19 cellular contexts compared by ENCODE assay signal in the genomic region with DNA sequence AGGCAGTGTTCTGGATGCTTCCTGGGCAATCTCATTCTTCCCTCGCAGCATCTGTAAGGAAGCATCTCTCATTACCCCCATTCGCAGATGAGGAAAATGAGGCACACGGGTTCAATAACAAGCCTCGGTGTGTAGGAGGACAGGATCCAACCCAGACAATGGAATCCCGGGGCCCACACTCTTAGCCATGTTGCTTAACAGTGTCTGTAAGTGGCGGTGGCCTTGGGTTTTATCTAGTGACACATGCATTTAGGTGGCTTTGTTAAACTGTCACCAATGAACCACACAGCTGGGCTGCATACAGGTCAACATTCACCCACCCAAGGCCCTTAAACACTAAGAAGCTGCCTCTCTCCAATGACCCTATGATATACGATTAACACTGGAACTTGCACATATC. TPM values are rescaled to one million over a fixed set of nuclear protein-coding genes. Genes with fewer than 3 reads are reported as not detected.
DNase-seq lines count a peak whose midpoint lies in the region; FAIRE-seq and TF ChIP-seq lines count a peak whose summit lies in the region.
"Had no signal": no experiment of that assay in that cellular context is flagged by ENCODE, and none has a peak within 500 bp of the region (broad histone marks: within the 10 kb centered on the region; RNA-seq: fewer than 3 reads in every experiment).

No MANE protein-coding gene starts in this region.

- WGBS in mesenchymal stem cell = 79% methylated on average over 6 of the region's 7 CpGs

- H2BK15ac ChIP-seq in mesenchymal stem cell (ENCODE audit: low read depth, poor library complexity, severe bottlenecking) = peak overlapping the region; percentile 23

- H3K36me3 ChIP-seq in breast epithelium (no peaks in the 10 kb centered on the region), astrocyte (ENCODE audit: insufficient read depth, low read length) (no peaks in the 10 kb centered on the region), mesenchymal stem cell (ENCODE audit: control insufficient read depth in 1 of 2, insufficient read depth in 2 of 2, low read depth in 1 of 2, low read length in 2 of 2) (no peaks in the 10 kb centered on the region), subcutaneous abdominal adipose tissue (ENCODE audit: control insufficient read depth in 5 of 5, insufficient read depth in 5 of 5, low read length in 5 of 5) (no peaks in the 10 kb centered on the region)
- H3K36me3 ChIP-seq: MG63 had no signal

- no peak for TF ChIP-seq POLR2A in breast epithelium (IDR thresholded peaks at IDR 0.05)

- intact Hi-C loops in breast epithelium (cut with DNase I; ENCODE audit: low total_unique reads) = no loop called here
- intact Hi-C loops in MCF 10A (cut with micrococcal nuclease) = no loop called here

- H3K9me3 Mint-ChIP-seq in MCF 10A (ENCODE audit: unreplicated experiment) (no peaks in the 10 kb centered on the region), astrocyte (ENCODE audit: unreplicated experiment) (no peaks in the 10 kb centered on the region)

- H3K4me3 ChIP-seq in breast epithelium (no peak overlapping the region), astrocyte (ENCODE audit: insufficient read depth, low read depth, low read length) (no peak overlapping the region), mesenchymal stem cell (ENCODE audit: insufficient read depth in 1 of 2, low read depth in 1 of 2, low read length in 2 of 2) (no peak overlapping the region), subcutaneous abdominal adipose tissue (ENCODE audit: low read depth in 1 of 5, low read length in 5 of 5) (no peak overlapping the region)
- H3K4me3 ChIP-seq: BLaER1 treated with 17β-estradiol and CSF1 and Interleukin-3, amounts not matched to agents 10 nM and 100 nM; GM23248; MG63 had no signal

- no peak for DNase-seq in breast epithelium (ENCODE audit: low spot score in 2 of 2)
- DNase-seq in MCF 10A (ENCODE audit: unreplicated experiment) = no peak
- no peak for DNase-seq in astrocyte (ENCODE audit: low read depth)
- DNase-seq in mesenchymal stem cell = no peak
- DNase-seq in SW 1271 (lab: John Stamatoyannopoulos, UW) = no peak
- no peak for DNase-seq in activated CD8-positive, alpha-beta memory T cell treated with anti-CD3 and anti-CD28 coated beads, Interleukin-2, amount 50 U/mL, for 48 hours
- no peak for DNase-seq in GM10266 (ENCODE audit: extremely low spot score)
- DNase-seq: activated naive CD8-positive, alpha-beta T cell treated with anti-CD3 and anti-CD28 coated beads, Interleukin-2, amount 50 U/mL, for 24 hours; GM23248; MG63; NCI-H1436 treated with DMSO at 0.1 percent for 48 hours; NCI-H2171 treated with DMSO at 0.1 percent for 48 hours; NCI-H526 treated with DMSO at 0.1 percent for 48 hours; posterior cingulate gyrus; small intestine; stimulated activated CD4-positive, alpha-beta T cell treated with anti-CD3 and anti-CD28 coated beads, Interleukin-4, amount 100 ng/mL, for 4 hours had no signal

- H2BK5ac ChIP-seq in mesenchymal stem cell (ENCODE audit: low read depth, low read length, poor library complexity, severe bottlenecking) = peak overlapping the region; percentile 0

- no TSS peak for BruUV-seq in MCF 10A (replicated peaks; lab: Mats Ljungman, UMichigan)

- H4K8ac ChIP-seq in mesenchymal stem cell (ENCODE audit: low read length) = no peak overlapping the region

- peak overlapping the region; percentile 28 to 67 for H3K18ac ChIP-seq in mesenchymal stem cell (ENCODE audit: low read depth in 1 of 2, low read length in 2 of 2)

- H3K4ac ChIP-seq in mesenchymal stem cell (ENCODE audit: low read depth in 1 of 2, low read length in 2 of 2) = no peak overlapping the region

- no peak for TF ChIP-seq CTCF in breast epithelium (IDR thresholded peaks at IDR 0.05)
- no peak for TF ChIP-seq CTCF in MCF 10A (IDR thresholded peaks at IDR 0.05; ENCODE audit: unreplicated experiment)
- no peak for TF ChIP-seq CTCF in astrocyte (IDR thresholded peaks at IDR 0.05; ENCODE audit: insufficient read depth, low read depth, low read length)
- no peak for TF ChIP-seq CTCF in GM10266 (IDR thresholded peaks at IDR 0.05; ENCODE audit: control insufficient read depth, insufficient read depth, low read depth, missing control alignments)

- H3K27ac ChIP-seq in breast epithelium (peak overlapping the region; percentile 15 to 76), astrocyte (ENCODE audit: low read depth, low read length) (no peak overlapping the region), mesenchymal stem cell (ENCODE audit: low read length, poor library complexity, severe bottlenecking) (peak overlapping the region; percentile 26), subcutaneous abdominal adipose tissue (ENCODE audit: low read depth, low read length) (peak overlapping the region; percentile 68)
- H3K27ac ChIP-seq: GM23248 had no signal

- H3K4me2 ChIP-seq in astrocyte (ENCODE audit: low read length) (peak overlapping the region; percentile 49), mesenchymal stem cell (ENCODE audit: low read length, poor library complexity, severe bottlenecking) (no peak overlapping the region)

- peaks cover 28% of the 10 kb centered on the region for H3K79me1 ChIP-seq in mesenchymal stem cell (replicated peaks; ENCODE audit: low read length, poor library complexity, severe bottlenecking)

- H3K27ac Mint-ChIP-seq in MCF 10A (ENCODE audit: low read depth, unreplicated experiment) = no peak overlapping the region
- no peak overlapping the region for H3K27ac Mint-ChIP-seq in astrocyte (ENCODE audit: unreplicated experiment)
- H3K27ac Mint-ChIP-seq: activated naive CD8-positive, alpha-beta T cell treated with anti-CD3 and anti-CD28 coated beads, Interleukin-2, amount 50 U/mL, for 24 hours had no signal

- POLR2A ChIA-PET in MCF 10A (lab: Yijun Ruan, JAX) = interaction anchor here (1.0 to 1.5 kb wide), 2 partner anchors 12 to 15 kb away, joined by 4 to 7 read pairs; no protein-coding TSS in a partner anchor

- no peak overlapping the region for H4K91ac ChIP-seq in mesenchymal stem cell (ENCODE audit: low read length)

- FAIRE-seq in astrocyte (lab: Jason Lieb, UNC) = no peak
- FAIRE-seq: A204.1, small intestine had no signal

- CTCF ChIA-PET in MCF 10A (lab: Yijun Ruan, JAX) = interaction anchor here (1.0 kb wide), 1 partner anchor 61 kb away, joined by 3 read pairs; no protein-coding TSS in a partner anchor

- no peak overlapping the region for H2BK120ac ChIP-seq in mesenchymal stem cell (ENCODE audit: low read depth, low read length)

- H3K4me3 Mint-ChIP-seq in MCF 10A (ENCODE audit: unreplicated experiment) (no peak overlapping the region), astrocyte (ENCODE audit: unreplicated experiment) (no peak overlapping the region)
- H3K4me3 Mint-ChIP-seq: activated naive CD8-positive, alpha-beta T cell treated with anti-CD3 and anti-CD28 coated beads, Interleukin-2, amount 50 U/mL, for 24 hours had no signal

- peaks cover 46% of the 10 kb centered on the region for H3K4me1 Mint-ChIP-seq in MCF 10A (ENCODE audit: insufficient read depth, unreplicated experiment)
- peaks cover 61% of the 10 kb centered on the region for H3K4me1 Mint-ChIP-seq in astrocyte (ENCODE audit: low read depth, unreplicated experiment)

- H3K9ac ChIP-seq in astrocyte (ENCODE audit: low read length) (no peak overlapping the region), mesenchymal stem cell (ENCODE audit: low read length) (no peak overlapping the region), subcutaneous abdominal adipose tissue (ENCODE audit: low read length in 5 of 5) (no peak overlapping the region)
- H3K9ac ChIP-seq: BLaER1 treated with 17β-estradiol and CSF1 and Interleukin-3, amounts not matched to agents 10 nM and 100 nM; GM23248 had no signal

- H3K23ac ChIP-seq in mesenchymal stem cell (ENCODE audit: low read length in 2 of 2) = no peak overlapping the region

- no peaks in the 10 kb centered on the region for H3K27me3 ChIP-seq in breast epithelium
- no peaks in the 10 kb centered on the region for H3K27me3 ChIP-seq in astrocyte (ENCODE audit: insufficient read depth, low read length)
- no peaks in the 10 kb centered on the region for H3K27me3 ChIP-seq in mesenchymal stem cell (ENCODE audit: control insufficient read depth in 1 of 2, insufficient read depth in 1 of 2, low read length in 2 of 2)
- H3K27me3 ChIP-seq in subcutaneous abdominal adipose tissue (ENCODE audit: control insufficient read depth in 5 of 5, insufficient read depth in 4 of 5, low read length in 5 of 5) = no peaks in the 10 kb centered on the region
- H3K27me3 ChIP-seq: BLaER1 treated with 17β-estradiol and CSF1 and Interleukin-3, amounts not matched to agents 10 nM and 100 nM; MG63 had no signal

- H3K4me1 ChIP-seq in breast epithelium (peaks cover 0 to 14% of the 10 kb centered on the region in 2 donors), astrocyte (ENCODE audit: insufficient read depth, low read length) (peaks cover 48% of the 10 kb centered on the region), mesenchymal stem cell (ENCODE audit: control insufficient read depth, insufficient read depth, low read depth, low read length) (peaks cover 30% of the 10 kb centered on the region), subcutaneous abdominal adipose tissue (ENCODE audit: control insufficient read depth in 5 of 5, insufficient read depth in 5 of 5, low read length in 5 of 5) (peaks cover 2 to 70% (median 64%) of the 10 kb centered on the region in 5 donors)

- H3K14ac ChIP-seq in mesenchymal stem cell (ENCODE audit: low read length in 2 of 2) = no peak overlapping the region

- peak overlapping the region; percentile 83 for H2AK5ac ChIP-seq in mesenchymal stem cell (ENCODE audit: low read length, severe bottlenecking)

- H3K79me2 ChIP-seq in astrocyte (ENCODE audit: insufficient read depth, low read length) = peaks cover 22% of the 10 kb centered on the region

- H3K27me3 Mint-ChIP-seq in MCF 10A (ENCODE audit: insufficient read depth, unreplicated experiment) (no peaks in the 10 kb centered on the region), astrocyte (ENCODE audit: low read depth, unreplicated experiment) (no peaks in the 10 kb centered on the region)
- H3K27me3 Mint-ChIP-seq: activated naive CD8-positive, alpha-beta T cell treated with anti-CD3 and anti-CD28 coated beads, Interleukin-2, amount 50 U/mL, for 24 hours had no signal

- H2AFZ ChIP-seq in astrocyte (ENCODE audit: low read depth, low read length) (no peak overlapping the region), mesenchymal stem cell (ENCODE audit: low read depth, low read length) (no peak overlapping the region)
- H2AFZ ChIP-seq: GM23248 had no signal

- peak overlapping the region; percentile 29 to 78 for H2BK12ac ChIP-seq in mesenchymal stem cell (ENCODE audit: low read length in 2 of 2)

- no peaks in the 10 kb centered on the region for H3K36me3 Mint-ChIP-seq in MCF 10A (ENCODE audit: insufficient read depth, unreplicated experiment)
- peaks cover 2% of the 10 kb centered on the region for H3K36me3 Mint-ChIP-seq in astrocyte (ENCODE audit: low read depth, unreplicated experiment)

- H3K9me3 ChIP-seq in breast epithelium = no peaks in the 10 kb centered on the region
- H3K9me3 ChIP-seq in astrocyte (ENCODE audit: insufficient read depth, low read depth, low read length) = no peaks in the 10 kb centered on the region
- H3K9me3 ChIP-seq in mesenchymal stem cell (ENCODE audit: control insufficient read depth, low read length) = no peaks in the 10 kb centered on the region
- no peaks in the 10 kb centered on the region for H3K9me3 ChIP-seq in subcutaneous abdominal adipose tissue (ENCODE audit: control insufficient read depth in 5 of 5, low read length in 5 of 5)
- H3K9me3 ChIP-seq: MG63 had no signal

- H4K20me1 ChIP-seq in astrocyte (ENCODE audit: insufficient read depth, low read length) = peaks cover 10% of the 10 kb centered on the region

RNA-seq across cellular contexts. Expression of a gene that starts 22.6 kb away (rescaled TPM):
- total RNA-seq in breast epithelium (10 to 100 TPM; 68.5 to 88.8 (median 76.0) TPM), MCF 10A (2022) (28.6 and 34.0 TPM in 2 replicates), astrocyte (23.1 and 26.9 TPM in 2 replicates)
- polyA plus RNA-seq in mesenchymal stem cell (2013, experiment 1 of 2) = 17.5 TPM
- 17.2 TPM for polyA plus RNA-seq in mesenchymal stem cell (2013, experiment 2 of 2)
